32 cellular contexts compared by ENCODE assay signal in genomic region chrX:21766101-21766500, GRCh38. TPM values are rescaled to one million over a fixed set of nuclear protein-coding genes. Genes with fewer than 3 reads are reported as not detected.
"Had no signal": no experiment of that assay in that cellular context is flagged by ENCODE, and none has a peak within 500 bp of the region (broad histone marks: within the 10 kb centered on the region; RNA-seq: fewer than 3 reads in every experiment).

No MANE protein-coding gene starts in this region.

- H3K79me2 ChIP-seq: parathyroid adenoma had no signal

- FAIRE-seq: islet of Langerhans had no signal

- H3K36me3 ChIP-seq: colonic mucosa, heart right ventricle, left lung, neural progenitor cell, stomach, thyroid gland, vagina had no signal

- H2AFZ ChIP-seq: neural progenitor cell, parathyroid adenoma had no signal

- ATAC-seq: heart right ventricle; left cardiac atrium; left lung; naive thymus-derived CD4-positive, alpha-beta T cell; sciatic nerve; stimulated activated effector memory CD8-positive, alpha-beta T cell treated with anti-CD3 and anti-CD28 coated beads, Interleukin-12 subunit alpha, Interleukin-12 subunit beta, amount 100 ng/mL, for 72 hours had no signal

- DNase-seq: colonic mucosa; effector CD8-positive, alpha-beta T cell; endodermal cell; erythroblast; foreskin melanocyte; glutamatergic neuron; heart right ventricle; hippocampal formation; left cardiac atrium; left lung; mesendoderm; midbrain; naive thymus-derived CD4-positive, alpha-beta T cell; stimulated activated CD4-positive, alpha-beta T cell treated with anti-CD3 and anti-CD28 coated beads, Interleukin-2, amount 100 ng/mL, for 24 hours; stimulated activated CD4-positive, alpha-beta T cell treated with anti-CD3 and anti-CD28 coated beads, Interleukin-4, amount 100 ng/mL, for 24 hours; stimulated activated naive CD4-positive, alpha-beta T cell treated with Interleukin-2 at 50 U/mL for 16 hours; stomach; thyroid gland had no signal

- H3K4me2 ChIP-seq: neural progenitor cell had no signal

- H3K27ac ChIP-seq: colonic mucosa, heart right ventricle, left lung, neural progenitor cell, parathyroid adenoma, stomach, thyroid gland, vagina had no signal

- H3K4me1 ChIP-seq: colonic mucosa, heart right ventricle, left lung, neural progenitor cell, parathyroid adenoma, stomach, thyroid gland, vagina had no signal

- H3K9me3 ChIP-seq: colonic mucosa, heart right ventricle, left lung, stomach, thyroid gland, vagina had no signal

- H3K4me3 ChIP-seq: colonic mucosa, heart right ventricle, left lung, neural progenitor cell, stomach, thyroid gland, vagina had no signal

- H3K27me3 ChIP-seq: colonic mucosa, left lung, neural progenitor cell, thyroid gland, vagina had no signal

- H3K9ac ChIP-seq: neural progenitor cell, parathyroid adenoma had no signal

RNA-seq across cellular contexts. Expression of gene SMPX, which starts 8.2 kb away (rescaled TPM):
- total RNA-seq: kidney epithelial cell; left lung; lower leg skin; lung microvascular endothelial cell; naive thymus-derived CD4-positive, alpha-beta T cell; osteoblast; progenitor cell of endocrine pancreas; sciatic nerve; subcutaneous adipose tissue; temporal lobe; thyroid gland; ureter; vagina had no signal
- polyA plus RNA-seq: naive thymus-derived CD4-positive, alpha-beta T cell had no signal
